ENCODE assay signal across 9 cellular contexts in genomic region chr16:11253009-11253994, GRCh38. TPM values are rescaled to one million over a fixed set of nuclear protein-coding genes. Genes with fewer than 3 reads are reported as not detected.
DNase-seq lines count a peak whose midpoint lies in the region; ATAC-seq and TF ChIP-seq lines count a peak whose summit lies in the region.
"Had no signal": no experiment of that assay in that cellular context is flagged by ENCODE, and none has a peak within 500 bp of the region (broad histone marks: within the 10 kb centered on the region; RNA-seq: fewer than 3 reads in every experiment).

No MANE protein-coding gene starts in this region.

- H3K27me3 ChIP-seq in right lobe of liver: no peaks in the 10 kb centered on the region

- no peaks in the 10 kb centered on the region for H3K36me3 ChIP-seq in right lobe of liver
- no peaks in the 10 kb centered on the region for H3K36me3 ChIP-seq in urinary bladder (ENCODE audit: insufficient read depth)

- 76% methylated on average over 4 of the region's 5 CpGs for WGBS in right lobe of liver (ENCODE audit: insufficient coverage, low coverage, low lambda C conversion rate, missing lambda C conversion rate)
- WGBS in urinary bladder: 71% methylated on average over 5 of the region's 5 CpGs

- peak; percentile 33 for DNase-seq in activated T-cell treated with anti-CD3 and anti-CD28 coated beads for 24 hours (ENCODE audit: low read depth)
- DNase-seq in activated T-cell treated with anti-CD3 and anti-CD28 coated beads for 4 hours: no peak
- DNase-seq in activated gamma-delta T cell treated with anti-CD3 and anti-CD28 coated beads, Interleukin-2, amount 50 U/mL, for 16 hours (ENCODE audit: low read depth): peak; percentile 28
- peak in 1 of 3 donors; percentile 30 for DNase-seq in right lobe of liver
- DNase-seq in nucleus accumbens (lab: John Stamatoyannopoulos, UW): no peak
- DNase-seq in dedifferentiated amniotic fluid mesenchymal stem cell (ENCODE audit: extremely low spot score): no peak
- no peak for DNase-seq in NCI-H2196 treated with DMSO at 0.1 percent for 48 hours (lab: John Stamatoyannopoulos, UW; ENCODE audit: unreplicated experiment)
- DNase-seq: NCI-H2171 treated with DMSO at 0.1 percent for 48 hours had no signal

- H3K4me1 ChIP-seq in right lobe of liver: peaks cover 0 to 17% (median 5%) of the 10 kb centered on the region in 4 donors
- H3K4me1 ChIP-seq in urinary bladder (ENCODE audit: insufficient read depth): no peaks in the 10 kb centered on the region

- H3K9me3 ChIP-seq in right lobe of liver: no peaks in the 10 kb centered on the region

- intact Hi-C loops in right lobe of liver (cut with DNase I): loop anchor here in 1 of 2 donors (10.0 kb wide), 1 partner anchor 49 kb away; no protein-coding TSS in a partner anchor

- H3K4me3 ChIP-seq in right lobe of liver: peak overlapping the region in 2 of 3 donors; percentile 76 to 92
- peak overlapping the region; percentile 80 for H3K4me3 ChIP-seq in urinary bladder (ENCODE audit: low read depth, low read length)

- no peak for TF ChIP-seq POLR2A in right lobe of liver (IDR thresholded peaks at IDR 0.05)

- H3K27ac ChIP-seq in right lobe of liver: peak overlapping the region in 1 of 3 donors; percentile 24
- no peak overlapping the region for H3K27ac ChIP-seq in urinary bladder (ENCODE audit: low read depth)

- TF ChIP-seq CTCF in right lobe of liver (IDR thresholded peaks at IDR 0.05): no peak

- no peak for ATAC-seq in right lobe of liver

RNA-seq across cellular contexts. Expression of gene SOCS1, which starts 2.7 kb away (rescaled TPM):
- total RNA-seq in right lobe of liver (10 to 100 TPM in 3 of 6 experiments, 1 to 10 TPM in 2, under 1 TPM in 1; 0.88 to 26.6 (median 10.9) TPM), urinary bladder (6.9 TPM)
- polyA plus RNA-seq in urinary bladder: 15.0 TPM

RNA-seq across cellular contexts. Expression of gene TNP2, which starts 15.8 kb away (rescaled TPM):
- total RNA-seq in right lobe of liver (not detected), urinary bladder (not detected)
- not detected for polyA plus RNA-seq in urinary bladder

RNA-seq across cellular contexts. Expression of gene PRM3, which starts 20.1 kb away (rescaled TPM):
- total RNA-seq in right lobe of liver: not detected
- not detected for total RNA-seq in urinary bladder
- polyA plus RNA-seq in urinary bladder: not detected

RNA-seq across cellular contexts. Expression of gene PRM2, which starts 23.0 kb away (rescaled TPM):
- not detected for total RNA-seq in right lobe of liver
- not detected for total RNA-seq in urinary bladder
- polyA plus RNA-seq in urinary bladder: not detected

RNA-seq across cellular contexts. Expression of gene PRM1, which starts 27.8 kb away (rescaled TPM):
- not detected for total RNA-seq in right lobe of liver
- total RNA-seq in urinary bladder: not detected
- polyA plus RNA-seq in urinary bladder: not detected

Comparison
In these comparisons a context has a peak if more than half of its experiments do, and no peak if none do; other contexts are left out.
1. DNase-seq: peak in activated T-cell treated with anti-CD3 and anti-CD28 coated beads for 24 hours (single experiment) and activated gamma-delta T cell treated with anti-CD3 and anti-CD28 coated beads, Interleukin-2, amount 50 U/mL, for 16 hours (single experiment); none in activated T-cell treated with anti-CD3 and anti-CD28 coated beads for 4 hours (single experiment), nucleus accumbens (0 of 56), dedifferentiated amniotic fluid mesenchymal stem cell (single experiment) and NCI-H2196 treated with DMSO at 0.1 percent for 48 hours (single experiment).